ENCODE assay signal across 1 cellular context in the genomic region with DNA sequence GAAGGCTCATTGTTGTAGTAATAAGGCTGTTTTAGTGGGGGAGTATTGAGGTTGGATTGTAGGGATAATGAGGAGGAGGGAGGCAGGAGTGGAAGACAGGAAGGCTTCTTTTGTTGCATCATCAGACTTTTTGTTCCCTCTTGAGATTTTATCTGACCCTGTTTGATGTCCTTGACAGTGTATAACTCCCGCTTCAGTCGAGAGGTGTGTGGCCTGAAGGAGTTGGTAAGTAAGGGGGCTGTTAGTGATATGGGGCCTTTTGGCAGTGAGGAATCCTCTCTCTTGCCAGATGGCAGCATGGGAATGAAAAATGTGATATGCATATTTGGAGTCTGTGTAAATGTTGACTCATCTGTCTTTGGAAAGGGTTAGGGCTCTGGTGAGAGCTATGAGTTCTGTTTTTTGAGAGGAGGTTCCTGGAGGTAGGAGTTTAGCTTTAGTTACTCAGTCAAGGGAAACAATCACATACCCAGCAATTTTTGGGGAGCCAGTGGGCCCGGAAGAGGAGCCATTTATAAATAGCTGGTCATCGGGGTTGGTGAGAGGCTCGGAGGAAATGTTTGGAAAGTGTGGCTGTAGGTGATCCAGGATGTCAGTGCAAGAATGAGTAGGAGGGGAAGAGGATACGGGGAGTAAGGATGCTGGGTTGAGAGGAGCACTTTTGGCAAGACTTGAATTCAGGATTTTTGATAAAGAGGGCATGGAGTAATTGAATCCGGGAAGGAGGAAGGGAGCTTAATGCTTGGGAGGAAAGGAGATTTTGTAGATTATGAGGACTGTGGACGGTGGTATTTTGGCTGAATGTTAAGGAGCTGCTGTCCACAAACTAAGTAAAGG.
TF ChIP-seq lines count a peak whose summit lies in the region.

No MANE protein-coding gene starts in this region.

TF ChIP-seq in K562, 482 proteins besides CTCF, POLR2A, EP300 and RAD21 (continued from another document and continues in another):
- TF ChIP-seq, protein P1, sequence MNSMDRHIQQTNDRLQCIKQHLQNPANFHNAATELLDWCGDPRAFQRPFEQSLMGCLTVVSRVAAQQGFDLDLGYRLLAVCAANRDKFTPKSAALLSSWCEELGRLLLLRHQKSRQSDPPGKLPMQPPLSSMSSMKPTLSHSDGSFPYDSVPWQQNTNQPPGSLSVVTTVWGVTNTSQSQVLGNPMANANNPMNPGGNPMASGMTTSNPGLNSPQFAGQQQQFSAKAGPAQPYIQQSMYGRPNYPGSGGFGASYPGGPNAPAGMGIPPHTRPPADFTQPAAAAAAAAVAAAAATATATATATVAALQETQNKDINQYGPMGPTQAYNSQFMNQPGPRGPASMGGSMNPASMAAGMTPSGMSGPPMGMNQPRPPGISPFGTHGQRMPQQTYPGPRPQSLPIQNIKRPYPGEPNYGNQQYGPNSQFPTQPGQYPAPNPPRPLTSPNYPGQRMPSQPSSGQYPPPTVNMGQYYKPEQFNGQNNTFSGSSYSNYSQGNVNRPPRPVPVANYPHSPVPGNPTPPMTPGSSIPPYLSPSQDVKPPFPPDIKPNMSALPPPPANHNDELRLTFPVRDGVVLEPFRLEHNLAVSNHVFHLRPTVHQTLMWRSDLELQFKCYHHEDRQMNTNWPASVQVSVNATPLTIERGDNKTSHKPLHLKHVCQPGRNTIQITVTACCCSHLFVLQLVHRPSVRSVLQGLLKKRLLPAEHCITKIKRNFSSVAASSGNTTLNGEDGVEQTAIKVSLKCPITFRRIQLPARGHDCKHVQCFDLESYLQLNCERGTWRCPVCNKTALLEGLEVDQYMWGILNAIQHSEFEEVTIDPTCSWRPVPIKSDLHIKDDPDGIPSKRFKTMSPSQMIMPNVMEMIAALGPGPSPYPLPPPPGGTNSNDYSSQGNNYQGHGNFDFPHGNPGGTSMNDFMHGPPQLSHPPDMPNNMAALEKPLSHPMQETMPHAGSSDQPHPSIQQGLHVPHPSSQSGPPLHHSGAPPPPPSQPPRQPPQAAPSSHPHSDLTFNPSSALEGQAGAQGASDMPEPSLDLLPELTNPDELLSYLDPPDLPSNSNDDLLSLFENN (IDR thresholded peaks at IDR 0.05; ENCODE audit: low read depth in 2 of 2, low read length in 2 of 2): no peak
- TF ChIP-seq NUFIP1 (IDR thresholded peaks at IDR 0.05; ENCODE audit: partially characterized antibody): no peak
- TF ChIP-seq, protein P2, sequence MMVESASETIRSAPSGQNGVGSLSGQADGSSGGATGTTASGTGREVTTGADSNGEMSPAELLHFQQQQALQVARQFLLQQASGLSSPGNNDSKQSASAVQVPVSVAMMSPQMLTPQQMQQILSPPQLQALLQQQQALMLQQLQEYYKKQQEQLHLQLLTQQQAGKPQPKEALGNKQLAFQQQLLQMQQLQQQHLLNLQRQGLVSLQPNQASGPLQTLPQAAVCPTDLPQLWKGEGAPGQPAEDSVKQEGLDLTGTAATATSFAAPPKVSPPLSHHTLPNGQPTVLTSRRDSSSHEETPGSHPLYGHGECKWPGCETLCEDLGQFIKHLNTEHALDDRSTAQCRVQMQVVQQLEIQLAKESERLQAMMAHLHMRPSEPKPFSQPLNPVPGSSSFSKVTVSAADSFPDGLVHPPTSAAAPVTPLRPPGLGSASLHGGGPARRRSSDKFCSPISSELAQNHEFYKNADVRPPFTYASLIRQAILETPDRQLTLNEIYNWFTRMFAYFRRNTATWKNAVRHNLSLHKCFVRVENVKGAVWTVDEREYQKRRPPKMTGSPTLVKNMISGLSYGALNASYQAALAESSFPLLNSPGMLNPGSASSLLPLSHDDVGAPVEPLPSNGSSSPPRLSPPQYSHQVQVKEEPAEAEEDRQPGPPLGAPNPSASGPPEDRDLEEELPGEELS (CRISPR knock-in tag; IDR thresholded peaks at IDR 0.05; ENCODE audit: borderline replicate concordance): no peak
- TF ChIP-seq ATF7 (IDR thresholded peaks at IDR 0.05): peak; percentile 84
- no peak for TF ChIP-seq SMARCB1 (IDR thresholded peaks at IDR 0.05; ENCODE audit: insufficient read length, low read depth)
- TF ChIP-seq POLR2G (IDR thresholded peaks at IDR 0.05; ENCODE audit: low read depth, low read length): no peak
- TF ChIP-seq ELF2 (CRISPR knock-in tag; IDR thresholded peaks at IDR 0.05): no peak
- no peak for TF ChIP-seq BRF1 (IDR thresholded peaks at IDR 0.05; ENCODE audit: borderline replicate concordance, extremely low read depth, insufficient read length)
- no peak for TF ChIP-seq GTF2A2 (tag; IDR thresholded peaks at IDR 0.05)
- no peak for TF ChIP-seq CHCHD3 (CRISPR knock-in tag; IDR thresholded peaks at IDR 0.05)
- TF ChIP-seq, protein P3, sequence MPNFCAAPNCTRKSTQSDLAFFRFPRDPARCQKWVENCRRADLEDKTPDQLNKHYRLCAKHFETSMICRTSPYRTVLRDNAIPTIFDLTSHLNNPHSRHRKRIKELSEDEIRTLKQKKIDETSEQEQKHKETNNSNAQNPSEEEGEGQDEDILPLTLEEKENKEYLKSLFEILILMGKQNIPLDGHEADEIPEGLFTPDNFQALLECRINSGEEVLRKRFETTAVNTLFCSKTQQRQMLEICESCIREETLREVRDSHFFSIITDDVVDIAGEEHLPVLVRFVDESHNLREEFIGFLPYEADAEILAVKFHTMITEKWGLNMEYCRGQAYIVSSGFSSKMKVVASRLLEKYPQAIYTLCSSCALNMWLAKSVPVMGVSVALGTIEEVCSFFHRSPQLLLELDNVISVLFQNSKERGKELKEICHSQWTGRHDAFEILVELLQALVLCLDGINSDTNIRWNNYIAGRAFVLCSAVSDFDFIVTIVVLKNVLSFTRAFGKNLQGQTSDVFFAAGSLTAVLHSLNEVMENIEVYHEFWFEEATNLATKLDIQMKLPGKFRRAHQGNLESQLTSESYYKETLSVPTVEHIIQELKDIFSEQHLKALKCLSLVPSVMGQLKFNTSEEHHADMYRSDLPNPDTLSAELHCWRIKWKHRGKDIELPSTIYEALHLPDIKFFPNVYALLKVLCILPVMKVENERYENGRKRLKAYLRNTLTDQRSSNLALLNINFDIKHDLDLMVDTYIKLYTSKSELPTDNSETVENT (CRISPR knock-in tag; IDR thresholded peaks at IDR 0.05): no peak
- no peak for TF ChIP-seq BDP1 (IDR thresholded peaks at IDR 0.05; ENCODE audit: insufficient read depth, insufficient read length)
- TF ChIP-seq, protein P4, sequence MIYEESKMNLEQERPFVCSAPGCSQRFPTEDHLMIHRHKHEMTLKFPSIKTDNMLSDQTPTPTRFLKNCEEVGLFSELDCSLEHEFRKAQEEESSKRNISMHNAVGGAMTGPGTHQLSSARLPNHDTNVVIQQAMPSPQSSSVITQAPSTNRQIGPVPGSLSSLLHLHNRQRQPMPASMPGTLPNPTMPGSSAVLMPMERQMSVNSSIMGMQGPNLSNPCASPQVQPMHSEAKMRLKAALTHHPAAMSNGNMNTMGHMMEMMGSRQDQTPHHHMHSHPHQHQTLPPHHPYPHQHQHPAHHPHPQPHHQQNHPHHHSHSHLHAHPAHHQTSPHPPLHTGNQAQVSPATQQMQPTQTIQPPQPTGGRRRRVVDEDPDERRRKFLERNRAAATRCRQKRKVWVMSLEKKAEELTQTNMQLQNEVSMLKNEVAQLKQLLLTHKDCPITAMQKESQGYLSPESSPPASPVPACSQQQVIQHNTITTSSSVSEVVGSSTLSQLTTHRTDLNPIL (CRISPR knock-in tag; IDR thresholded peaks at IDR 0.05): no peak
- no peak for TF ChIP-seq RFX1 (IDR thresholded peaks at IDR 0.05)
- TF ChIP-seq POLR3A (IDR thresholded peaks at IDR 0.05; ENCODE audit: borderline replicate concordance, extremely low read depth, insufficient read depth, insufficient read length): no peak
- TF ChIP-seq DACH1 (IDR thresholded peaks at IDR 0.05; ENCODE audit: partially characterized antibody): no peak
- TF ChIP-seq KAT2B (IDR thresholded peaks at IDR 0.05; ENCODE audit: low read depth, low read length): no peak
- no peak for TF ChIP-seq NEUROD1 (IDR thresholded peaks at IDR 0.05; ENCODE audit: borderline replicate concordance, low read depth, low read length, partially characterized antibody)
- no peak for TF ChIP-seq ZNF57 (CRISPR knock-in tag; IDR thresholded peaks at IDR 0.05)
- no peak for TF ChIP-seq ZNF347 (CRISPR knock-in tag; IDR thresholded peaks at IDR 0.05; ENCODE audit: low read depth)
- TF ChIP-seq KLF10 (CRISPR knock-in tag; IDR thresholded peaks at IDR 0.05): no peak
- TF ChIP-seq EP400 (IDR thresholded peaks at IDR 0.05): peak; percentile 30; the same call in 1 of the 2 replicates
- peak; percentile 16; the same call in 1 of the 2 replicates for TF ChIP-seq MBD2 (IDR thresholded peaks at IDR 0.05; ENCODE audit: borderline replicate concordance, low read depth)
- TF ChIP-seq, protein P5, sequence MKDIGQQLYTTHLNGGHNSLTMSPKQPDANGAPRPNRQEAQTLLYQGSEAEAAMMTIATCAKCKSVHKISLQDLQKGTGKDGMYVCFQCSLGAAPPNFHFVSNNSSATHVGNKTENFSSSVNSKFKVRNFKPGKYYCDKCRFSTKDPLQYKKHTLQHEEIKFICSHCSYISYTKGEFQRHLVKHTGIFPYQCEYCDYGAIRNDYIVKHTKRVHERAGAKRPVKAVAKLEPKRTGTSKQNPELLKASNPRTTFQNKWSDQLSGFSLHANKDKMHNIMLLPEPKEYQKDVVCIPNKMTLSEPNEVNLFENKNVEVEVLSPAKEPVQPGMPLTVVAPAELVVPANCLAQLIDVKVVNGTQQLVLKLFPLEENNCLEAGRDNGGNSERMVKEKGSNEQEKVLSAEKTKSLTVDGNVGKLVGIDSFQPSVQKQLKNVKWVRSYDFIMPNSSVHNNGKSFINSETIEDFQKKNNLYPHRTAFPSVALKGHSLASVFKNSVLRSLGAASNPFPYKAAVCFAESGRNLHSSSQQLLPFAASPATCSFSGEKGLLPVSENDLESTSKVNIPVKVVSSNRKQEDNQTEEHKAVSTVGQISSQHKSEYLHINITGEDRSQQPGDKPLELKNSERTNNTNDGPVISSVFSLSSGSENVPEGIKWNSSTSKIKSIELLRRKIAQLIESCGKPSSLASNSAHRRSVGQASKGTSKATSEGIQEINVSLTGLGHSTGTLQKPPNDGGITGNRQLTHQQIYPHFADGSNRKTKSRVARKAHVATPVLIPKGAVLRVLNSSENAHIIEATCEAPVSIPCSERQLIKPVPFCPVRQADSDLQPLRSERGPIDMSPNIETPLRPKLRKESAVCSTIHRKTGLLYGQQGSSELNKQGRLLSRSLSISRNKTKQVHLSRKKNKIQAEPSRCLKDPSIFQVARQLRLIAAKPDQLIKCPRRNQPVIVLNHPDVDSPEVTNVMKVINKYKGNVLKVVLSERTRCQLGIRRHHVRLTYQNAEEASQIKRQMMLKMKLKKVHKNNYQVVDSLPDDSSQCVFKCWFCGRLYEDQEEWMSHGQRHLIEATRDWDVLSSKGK (CRISPR knock-in tag; IDR thresholded peaks at IDR 0.05): no peak
- no peak for TF ChIP-seq ZNF507 (tag; conservative IDR thresholded peaks at IDR 0.05)
- no peak for TF ChIP-seq CSDE1 (IDR thresholded peaks at IDR 0.05)
- TF ChIP-seq KAT7 (CRISPR knock-in tag; IDR thresholded peaks at IDR 0.05; ENCODE audit: borderline replicate concordance): no peak
- peak; percentile 87 for TF ChIP-seq SMARCA4 (IDR thresholded peaks at IDR 0.05)
- TF ChIP-seq SRSF1 (IDR thresholded peaks at IDR 0.05; ENCODE audit: low read depth, low read length): no peak
- TF ChIP-seq POU5F1 (IDR thresholded peaks at IDR 0.05; ENCODE audit: borderline replicate concordance, low read depth, low read length, partially characterized antibody): no peak
- TF ChIP-seq ZKSCAN8 (CRISPR knock-in tag; IDR thresholded peaks at IDR 0.05): no peak
- TF ChIP-seq, protein P6, sequence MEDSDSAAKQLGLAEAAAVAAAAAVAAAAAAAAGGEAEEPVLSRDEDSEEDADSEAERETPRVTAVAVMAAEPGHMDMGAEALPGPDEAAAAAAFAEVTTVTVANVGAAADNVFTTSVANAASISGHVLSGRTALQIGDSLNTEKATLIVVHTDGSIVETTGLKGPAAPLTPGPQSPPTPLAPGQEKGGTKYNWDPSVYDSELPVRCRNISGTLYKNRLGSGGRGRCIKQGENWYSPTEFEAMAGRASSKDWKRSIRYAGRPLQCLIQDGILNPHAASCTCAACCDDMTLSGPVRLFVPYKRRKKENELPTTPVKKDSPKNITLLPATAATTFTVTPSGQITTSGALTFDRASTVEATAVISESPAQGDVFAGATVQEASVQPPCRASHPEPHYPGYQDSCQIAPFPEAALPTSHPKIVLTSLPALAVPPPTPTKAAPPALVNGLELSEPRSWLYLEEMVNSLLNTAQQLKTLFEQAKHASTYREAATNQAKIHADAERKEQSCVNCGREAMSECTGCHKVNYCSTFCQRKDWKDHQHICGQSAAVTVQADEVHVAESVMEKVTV (CRISPR knock-in tag; IDR thresholded peaks at IDR 0.05): no peak
- TF ChIP-seq, protein P7, sequence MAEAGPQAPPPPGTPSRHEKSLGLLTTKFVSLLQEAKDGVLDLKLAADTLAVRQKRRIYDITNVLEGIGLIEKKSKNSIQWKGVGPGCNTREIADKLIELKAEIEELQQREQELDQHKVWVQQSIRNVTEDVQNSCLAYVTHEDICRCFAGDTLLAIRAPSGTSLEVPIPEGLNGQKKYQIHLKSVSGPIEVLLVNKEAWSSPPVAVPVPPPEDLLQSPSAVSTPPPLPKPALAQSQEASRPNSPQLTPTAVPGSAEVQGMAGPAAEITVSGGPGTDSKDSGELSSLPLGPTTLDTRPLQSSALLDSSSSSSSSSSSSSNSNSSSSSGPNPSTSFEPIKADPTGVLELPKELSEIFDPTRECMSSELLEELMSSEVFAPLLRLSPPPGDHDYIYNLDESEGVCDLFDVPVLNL (CRISPR knock-in tag; IDR thresholded peaks at IDR 0.05; ENCODE audit: low read depth): no peak
- TF ChIP-seq, protein P8, sequence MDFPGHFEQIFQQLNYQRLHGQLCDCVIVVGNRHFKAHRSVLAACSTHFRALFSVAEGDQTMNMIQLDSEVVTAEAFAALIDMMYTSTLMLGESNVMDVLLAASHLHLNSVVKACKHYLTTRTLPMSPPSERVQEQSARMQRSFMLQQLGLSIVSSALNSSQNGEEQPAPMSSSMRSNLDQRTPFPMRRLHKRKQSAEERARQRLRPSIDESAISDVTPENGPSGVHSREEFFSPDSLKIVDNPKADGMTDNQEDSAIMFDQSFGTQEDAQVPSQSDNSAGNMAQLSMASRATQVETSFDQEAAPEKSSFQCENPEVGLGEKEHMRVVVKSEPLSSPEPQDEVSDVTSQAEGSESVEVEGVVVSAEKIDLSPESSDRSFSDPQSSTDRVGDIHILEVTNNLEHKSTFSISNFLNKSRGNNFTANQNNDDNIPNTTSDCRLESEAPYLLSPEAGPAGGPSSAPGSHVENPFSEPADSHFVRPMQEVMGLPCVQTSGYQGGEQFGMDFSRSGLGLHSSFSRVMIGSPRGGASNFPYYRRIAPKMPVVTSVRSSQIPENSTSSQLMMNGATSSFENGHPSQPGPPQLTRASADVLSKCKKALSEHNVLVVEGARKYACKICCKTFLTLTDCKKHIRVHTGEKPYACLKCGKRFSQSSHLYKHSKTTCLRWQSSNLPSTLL (IDR thresholded peaks at IDR 0.05): no peak
- no peak for TF ChIP-seq ZNF561 (CRISPR knock-in tag; conservative IDR thresholded peaks at IDR 0.05)
- no peak for TF ChIP-seq FIP1L1 (IDR thresholded peaks at IDR 0.05; ENCODE audit: low read depth, low read length, poor library complexity, severe bottlenecking)
- no peak for TF ChIP-seq NONO (IDR thresholded peaks at IDR 0.05; ENCODE audit: low read depth in 2 of 2, low read length in 1 of 2)
- no peak for TF ChIP-seq XRCC3 (IDR thresholded peaks at IDR 0.05)
- TF ChIP-seq XRCC5 (IDR thresholded peaks at IDR 0.05; ENCODE audit: low read depth, low read length): no peak
- TF ChIP-seq STAG1 (CRISPR knock-in tag; IDR thresholded peaks at IDR 0.05; ENCODE audit: borderline replicate concordance): no peak
- no peak for TF ChIP-seq ZBTB17 (CRISPR knock-in tag; IDR thresholded peaks at IDR 0.05)
- no peak for TF ChIP-seq CAMTA2 (CRISPR knock-in tag; conservative IDR thresholded peaks at IDR 0.05)
- no peak for TF ChIP-seq ZBTB7A (IDR thresholded peaks at IDR 0.05; ENCODE audit: borderline replicate concordance, control insufficient read depth, low read depth, low read length)
- TF ChIP-seq ZNF408 (CRISPR knock-in tag; IDR thresholded peaks at IDR 0.05; ENCODE audit: low read depth): no peak
- TF ChIP-seq NFATC3 (IDR thresholded peaks at IDR 0.05): no peak
